Comparison of ENCODE assay signal across 12 cellular contexts in genomic region chr19:17202249-17202648, GRCh38. TPM values are rescaled to one million over a fixed set of nuclear protein-coding genes. Genes with fewer than 3 reads are reported as not detected.
DNase-seq lines count a peak whose midpoint lies in the region; ATAC-seq and TF ChIP-seq lines count a peak whose summit lies in the region.
"Had no signal": no experiment of that assay in that cellular context is flagged by ENCODE, and none has a peak within 500 bp of the region (broad histone marks: within the 10 kb centered on the region; RNA-seq: fewer than 3 reads in every experiment).

No MANE protein-coding gene starts in this region.

- TF ChIP-seq CTCF in hepatocyte (IDR thresholded peaks at IDR 0.05; ENCODE audit: poor library complexity), result no peak

- H3K79me2 ChIP-seq in hepatocyte, result no peaks in the 10 kb centered on the region

- in situ Hi-C loops in ACHN (cut with HindIII; ENCODE audit: low pct_ligation_motif_present, low pct_unique_long_range_greater_than_20kb, low sequenced_read_pairs), result no loop called here

- no peak overlapping the region for H3K4me2 ChIP-seq in hepatocyte

- POLR2A ChIA-PET in activated CD4-positive, alpha-beta memory T cell treated with anti-CD3 and anti-CD28 coated beads for 36 hours (lab: Charles Lee), result no interaction called here

- H3K27ac Mint-ChIP-seq in activated CD4-positive, alpha-beta memory T cell treated with anti-CD3 and anti-CD28 coated beads for 36 hours, result no peak overlapping the region

- DNase-seq in ACHN (peak; percentile 13), Daoy (ENCODE audit: low read depth) (peak; percentile 65), hepatocyte (ENCODE audit: low spot score) (peak; percentile 10), T1000 (lab: John Stamatoyannopoulos, UW) (no peak)
- peak; percentile 50 for DNase-seq in activated CD4-positive, alpha-beta memory T cell treated with anti-CD3 and anti-CD28 coated beads for 36 hours
- DNase-seq: Calu3, glutamatergic neuron, mesenchymal stem cell, NCI-H146, NCI-H774 had no signal

- no peaks in the 10 kb centered on the region for H3K27me3 ChIP-seq in hepatocyte

- intact Hi-C loops in activated CD4-positive, alpha-beta memory T cell treated with anti-CD3 and anti-CD28 coated beads for 36 hours (cut with micrococcal nuclease), result no loop called here

- H3K36me3 ChIP-seq in hepatocyte (replicated peaks; ENCODE audit: insufficient read depth, low read depth), result no peaks in the 10 kb centered on the region

- no peak overlapping the region for H2AFZ ChIP-seq in hepatocyte

- no peak overlapping the region for H3K27ac ChIP-seq in hepatocyte

- no peak overlapping the region for H3K4me3 Mint-ChIP-seq in activated CD4-positive, alpha-beta memory T cell treated with anti-CD3 and anti-CD28 coated beads for 36 hours

- no peaks in the 10 kb centered on the region for H3K4me1 ChIP-seq in hepatocyte (ENCODE audit: insufficient read depth)

- no peaks in the 10 kb centered on the region for H3K27me3 Mint-ChIP-seq in activated CD4-positive, alpha-beta memory T cell treated with anti-CD3 and anti-CD28 coated beads for 36 hours

- H3K9me3 ChIP-seq in hepatocyte (ENCODE audit: low read depth), result no peaks in the 10 kb centered on the region

- no peaks in the 10 kb centered on the region for H3K4me1 Mint-ChIP-seq in activated CD4-positive, alpha-beta memory T cell treated with anti-CD3 and anti-CD28 coated beads for 36 hours (ENCODE audit: low read depth)

- H4K20me1 ChIP-seq in hepatocyte (ENCODE audit: insufficient read depth, poor library complexity, severe bottlenecking), result no peaks in the 10 kb centered on the region

- ATAC-seq in HG03460 (IDR thresholded peaks at IDR 0.05; ENCODE audit: unreplicated experiment) (no peak), GM21619 (IDR thresholded peaks at IDR 0.05; ENCODE audit: unreplicated experiment) (no peak)

- no peaks in the 10 kb centered on the region for H3K9me3 Mint-ChIP-seq in activated CD4-positive, alpha-beta memory T cell treated with anti-CD3 and anti-CD28 coated beads for 36 hours

- 96% methylated on average over 9 of the region's 9 CpGs for WGBS in hepatocyte (ENCODE audit: low lambda C conversion rate, missing lambda C conversion rate)

- H3K36me3 Mint-ChIP-seq in activated CD4-positive, alpha-beta memory T cell treated with anti-CD3 and anti-CD28 coated beads for 36 hours, result peaks cover 45% of the 10 kb centered on the region

- no peak overlapping the region for H3K4me3 ChIP-seq in hepatocyte

- H3K9me2 ChIP-seq in hepatocyte (replicated peaks; ENCODE audit: insufficient read depth), result no peaks in the 10 kb centered on the region

- CTCF ChIA-PET in activated CD4-positive, alpha-beta memory T cell treated with anti-CD3 and anti-CD28 coated beads for 36 hours (lab: Charles Lee), result no interaction called here

RNA-seq across cellular contexts. Expression of gene USE1, which starts 12.9 kb away (rescaled TPM):
- total RNA-seq in Daoy (2014; rRNA removed; shearing (Covaris generic)), result 25.5 and 33.5 TPM in 2 replicates
- total RNA-seq in activated CD4-positive, alpha-beta memory T cell treated with anti-CD3 and anti-CD28 coated beads for 36 hours, result 10 to 100 TPM; 24.6 to 28.5 TPM
- total RNA-seq in hepatocyte, result 22.4 and 26.9 TPM in 2 replicates
- 42.6 and 46.7 TPM in 2 replicates for polyA plus RNA-seq in hepatocyte

RNA-seq across cellular contexts. Expression of gene OCEL1, which starts 23.8 kb away (rescaled TPM):
- 0.18 and 1.6 TPM in 2 replicates for total RNA-seq in Daoy (2014; rRNA removed; shearing (Covaris generic))
- total RNA-seq in activated CD4-positive, alpha-beta memory T cell treated with anti-CD3 and anti-CD28 coated beads for 36 hours, result 10 to 100 TPM; 17.6 to 17.9 TPM
- 9.5 and 15.3 TPM in 2 replicates for total RNA-seq in hepatocyte
- polyA plus RNA-seq in hepatocyte, result 44.7 and 47.7 TPM in 2 replicates

RNA-seq across cellular contexts. Expression of gene NR2F6, which starts 43.5 kb away (rescaled TPM):
- 44.5 and 51.8 TPM in 2 replicates for total RNA-seq in Daoy (2014; rRNA removed; shearing (Covaris generic))
- 10 to 100 TPM; 10.2 to 10.4 TPM for total RNA-seq in activated CD4-positive, alpha-beta memory T cell treated with anti-CD3 and anti-CD28 coated beads for 36 hours
- total RNA-seq in hepatocyte, result 116 and 133 TPM in 2 replicates
- 157 and 169 TPM in 2 replicates for polyA plus RNA-seq in hepatocyte
